ENCODE assay signal across 1 cellular context in the genomic region with DNA sequence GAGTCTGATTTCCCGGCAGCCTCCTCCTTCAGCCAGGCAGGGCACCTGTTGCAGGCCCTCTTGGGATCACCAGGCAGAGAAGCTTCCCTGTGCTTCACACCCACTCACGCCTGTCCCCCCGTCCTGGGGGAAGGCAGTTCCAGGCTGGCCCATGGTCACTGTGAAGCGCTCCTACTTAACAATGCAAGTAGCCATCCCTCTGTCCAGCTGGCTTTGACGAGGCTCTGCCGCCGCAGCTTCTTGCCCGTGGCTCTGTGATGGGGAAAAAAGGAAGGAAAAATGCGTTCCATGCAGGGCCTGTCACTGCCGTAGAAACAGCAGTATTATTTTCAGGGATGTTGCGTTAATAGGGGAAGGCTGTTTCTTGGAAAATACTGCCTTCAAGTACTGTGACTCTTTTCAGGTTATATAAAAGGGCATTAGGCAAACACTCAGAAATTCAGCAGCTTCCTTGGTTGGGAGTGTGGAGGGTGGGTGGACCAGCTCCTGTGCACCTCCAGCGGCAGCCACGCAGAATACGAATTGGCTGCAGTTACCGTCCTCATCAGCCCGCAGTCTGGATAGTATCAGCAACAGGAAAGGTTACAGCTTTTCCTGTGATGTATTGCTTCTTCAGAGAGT.
TF ChIP-seq lines count a peak whose summit lies in the region.

No MANE protein-coding gene starts in this region.

TF ChIP-seq in HepG2, 621 proteins besides CTCF, POLR2A, EP300 and RAD21 (continued from another document):
- TF ChIP-seq, protein P1, sequence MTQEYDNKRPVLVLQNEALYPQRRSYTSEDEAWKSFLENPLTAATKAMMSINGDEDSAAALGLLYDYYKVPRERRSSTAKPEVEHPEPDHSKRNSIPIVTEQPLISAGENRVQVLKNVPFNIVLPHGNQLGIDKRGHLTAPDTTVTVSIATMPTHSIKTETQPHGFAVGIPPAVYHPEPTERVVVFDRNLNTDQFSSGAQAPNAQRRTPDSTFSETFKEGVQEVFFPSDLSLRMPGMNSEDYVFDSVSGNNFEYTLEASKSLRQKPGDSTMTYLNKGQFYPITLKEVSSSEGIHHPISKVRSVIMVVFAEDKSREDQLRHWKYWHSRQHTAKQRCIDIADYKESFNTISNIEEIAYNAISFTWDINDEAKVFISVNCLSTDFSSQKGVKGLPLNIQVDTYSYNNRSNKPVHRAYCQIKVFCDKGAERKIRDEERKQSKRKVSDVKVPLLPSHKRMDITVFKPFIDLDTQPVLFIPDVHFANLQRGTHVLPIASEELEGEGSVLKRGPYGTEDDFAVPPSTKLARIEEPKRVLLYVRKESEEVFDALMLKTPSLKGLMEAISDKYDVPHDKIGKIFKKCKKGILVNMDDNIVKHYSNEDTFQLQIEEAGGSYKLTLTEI (CRISPR knock-in tag; conservative IDR thresholded peaks at IDR 0.05) = no peak
